8 cellular contexts compared by ENCODE assay signal in genomic region chr1:151131832-151132675, GRCh38. TPM values are rescaled to one million over a fixed set of nuclear protein-coding genes. Genes with fewer than 3 reads are reported as not detected.
DNase-seq lines count a peak whose midpoint lies in the region; ATAC-seq lines count a peak whose summit lies in the region.

No MANE protein-coding gene starts in this region.

- H3K27me3 ChIP-seq in esophagus (ENCODE audit: control insufficient read depth in 1 of 2, insufficient read depth in 2 of 2, low read length in 2 of 2) = no peaks in the 10 kb centered on the region
- no peaks in the 10 kb centered on the region for H3K27me3 ChIP-seq in naive thymus-derived CD4-positive, alpha-beta T cell (ENCODE audit: control insufficient read depth in 2 of 2, insufficient read depth in 2 of 2, low read length in 2 of 2)

- H3K36me3 Mint-ChIP-seq in stimulated activated naive CD8-positive, alpha-beta T cell treated with anti-CD3 and anti-CD28 coated beads, Interleukin-15, Interleukin-2, amounts not matched to agents 100 ng/mL and 50 ng/mL, for 24 hours (ENCODE audit: low read depth) = no peaks in the 10 kb centered on the region
- H3K36me3 Mint-ChIP-seq in naive thymus-derived CD4-positive, alpha-beta T cell = peaks cover 0 to 8% (median 5%) of the 10 kb centered on the region in 5 donors

- peaks cover 15% of the 10 kb centered on the region for H3K4me1 Mint-ChIP-seq in stimulated activated naive CD8-positive, alpha-beta T cell treated with anti-CD3 and anti-CD28 coated beads, Interleukin-15, Interleukin-2, amounts not matched to agents 100 ng/mL and 50 ng/mL, for 24 hours (ENCODE audit: low read depth)
- H3K4me1 Mint-ChIP-seq in naive thymus-derived CD4-positive, alpha-beta T cell = peaks cover 8 to 15% (median 11%) of the 10 kb centered on the region in 7 donors

- CTCF ChIA-PET in naive thymus-derived CD4-positive, alpha-beta T cell (lab: Charles Lee) = interaction anchor here (0.5 to 2.5 kb wide), 8 partner anchors 13 to 107 kb away, joined by 3 to 16 read pairs (median 4); partner anchors contain the start of gene TNFAIP8L2

- H3K4me1 ChIP-seq in esophagus (ENCODE audit: control insufficient read depth in 2 of 2, insufficient read depth in 2 of 2, low read length in 1 of 2) = no peaks in the 10 kb centered on the region
- H3K4me1 ChIP-seq in naive thymus-derived CD4-positive, alpha-beta T cell (ENCODE audit: control insufficient read depth in 2 of 2, insufficient read depth in 2 of 2, low read length in 2 of 2) = peaks cover 0 to 4% of the 10 kb centered on the region in 2 donors

- no peaks in the 10 kb centered on the region for H3K36me3 ChIP-seq in esophagus (ENCODE audit: control insufficient read depth in 2 of 2, insufficient read depth in 2 of 2, low read length in 1 of 2)
- H3K36me3 ChIP-seq in naive thymus-derived CD4-positive, alpha-beta T cell (ENCODE audit: control insufficient read depth in 2 of 3, insufficient read depth in 3 of 3, low read length in 3 of 3) = no peaks in the 10 kb centered on the region

- intact Hi-C loops in naive thymus-derived CD4-positive, alpha-beta T cell (cut with micrococcal nuclease) = loop anchor here in 1 of 2 donors (1.0 kb wide), 3 partner anchors 14 to 62 kb away; partner anchors contain the start of genes GABPB2, SEMA6C and TNFAIP8L2

- 37 to 49% methylated on average over 65 to 68 of the region's 68 CpGs for WGBS in esophagus, 2 donors

- POLR2A ChIA-PET in naive thymus-derived CD4-positive, alpha-beta T cell (lab: Charles Lee) = interaction anchor here (0.6 to 3.1 kb wide), 19 partner anchors 9 to 158 kb away, joined by 3 to 19 read pairs (median 4); partner anchors contain the start of genes C1orf56, LYSMD1, SCNM1 and TNFAIP8L2

- peak overlapping the region; percentile 41 to 44 for H3K4me3 ChIP-seq in esophagus (ENCODE audit: low read depth in 1 of 2, low read length in 2 of 2)
- peak overlapping the region; percentile 49 for H3K4me3 ChIP-seq in naive thymus-derived CD4-positive, alpha-beta T cell (ENCODE audit: low read length)

- DNase-seq in stimulated activated naive CD8-positive, alpha-beta T cell treated with anti-CD3 and anti-CD28 coated beads, Interleukin-15, Interleukin-2, amounts not matched to agents 100 U/mL and 50 U/mL, for 24 hours = no peak
- DNase-seq in naive thymus-derived CD4-positive, alpha-beta T cell = no peak
- DNase-seq in DMS 273 treated with DMSO at 0.1 percent for 48 hours (lab: John Stamatoyannopoulos, UW) (no peak), NCI-H774 (lab: John Stamatoyannopoulos, UW) (no peak), NCI-H1092 treated with DMSO at 0.1 percent for 48 hours (lab: John Stamatoyannopoulos, UW) (no peak), KBM-7 (no peak)

- in situ Hi-C loops in KBM-7 (cut with MboI; ENCODE audit: low pct_unique_long_range_greater_than_20kb, low sequenced_read_pairs) = no loop called here

- no peak for ATAC-seq in stimulated activated naive CD8-positive, alpha-beta T cell treated with anti-CD3 and anti-CD28 coated beads, Interleukin-15, Interleukin-2, amounts not matched to agents 100 U/mL and 50 U/mL, for 24 hours
- ATAC-seq in naive thymus-derived CD4-positive, alpha-beta T cell = no peak

- no peak overlapping the region for H3K27ac ChIP-seq in esophagus (ENCODE audit: low read depth in 2 of 2, low read length in 1 of 2)
- no peak overlapping the region for H3K27ac ChIP-seq in naive thymus-derived CD4-positive, alpha-beta T cell (ENCODE audit: low read depth, low read length)

- H3K27ac Mint-ChIP-seq in stimulated activated naive CD8-positive, alpha-beta T cell treated with anti-CD3 and anti-CD28 coated beads, Interleukin-15, Interleukin-2, amounts not matched to agents 100 ng/mL and 50 ng/mL, for 24 hours = peak overlapping the region; percentile 91
- H3K27ac Mint-ChIP-seq in naive thymus-derived CD4-positive, alpha-beta T cell = peak overlapping the region in 6 of 9 donors; percentile 78 to 94 (median 84)

- no peaks in the 10 kb centered on the region for H3K9me3 ChIP-seq in esophagus (ENCODE audit: control insufficient read depth in 2 of 2, insufficient read depth in 1 of 2, low read depth in 1 of 2, low read length in 1 of 2)
- no peaks in the 10 kb centered on the region for H3K9me3 ChIP-seq in naive thymus-derived CD4-positive, alpha-beta T cell (ENCODE audit: control insufficient read depth in 2 of 3, low read length in 3 of 3)

- no peaks in the 10 kb centered on the region for H3K27me3 Mint-ChIP-seq in stimulated activated naive CD8-positive, alpha-beta T cell treated with anti-CD3 and anti-CD28 coated beads, Interleukin-15, Interleukin-2, amounts not matched to agents 100 ng/mL and 50 ng/mL, for 24 hours
- peaks cover 0 to 12% (median 0%) of the 10 kb centered on the region in 5 donors for H3K27me3 Mint-ChIP-seq in naive thymus-derived CD4-positive, alpha-beta T cell

- no peaks in the 10 kb centered on the region for H3K9me3 Mint-ChIP-seq in stimulated activated naive CD8-positive, alpha-beta T cell treated with anti-CD3 and anti-CD28 coated beads, Interleukin-15, Interleukin-2, amounts not matched to agents 100 ng/mL and 50 ng/mL, for 24 hours
- peaks cover 0 to 3% (median 0%) of the 10 kb centered on the region in 11 donors for H3K9me3 Mint-ChIP-seq in naive thymus-derived CD4-positive, alpha-beta T cell

- peak overlapping the region; percentile 78 for H3K4me3 Mint-ChIP-seq in stimulated activated naive CD8-positive, alpha-beta T cell treated with anti-CD3 and anti-CD28 coated beads, Interleukin-15, Interleukin-2, amounts not matched to agents 100 ng/mL and 50 ng/mL, for 24 hours
- peak overlapping the region; percentile 34 to 88 (median 83) for H3K4me3 Mint-ChIP-seq in naive thymus-derived CD4-positive, alpha-beta T cell

RNA-seq across cellular contexts. Expression of gene SEMA6C, which starts 14.4 kb away (rescaled TPM):
- polyA plus RNA-seq in esophagus = 1 to 10 TPM; 3.3 to 7.2 TPM
- 10 to 100 TPM in 2 of 5 experiments, 1 to 10 TPM in 3; 2.5 to 12.4 (median 4.7) TPM for total RNA-seq in naive thymus-derived CD4-positive, alpha-beta T cell
- polyA plus RNA-seq in naive thymus-derived CD4-positive, alpha-beta T cell = 1 to 10 TPM in 1 of 2 donors, under 1 TPM in 1; 0.56 to 2.6 TPM

RNA-seq across cellular contexts. Expression of gene TNFAIP8L2, which starts 24.4 kb away (rescaled TPM):
- polyA plus RNA-seq in esophagus = 1 to 10 TPM; 1.2 to 1.6 TPM
- 10 to 100 TPM in 4 of 5 experiments, 1 to 10 TPM in 1; 3.1 to 59.4 (median 37.6) TPM for total RNA-seq in naive thymus-derived CD4-positive, alpha-beta T cell
- 10 to 100 TPM; 17.1 to 77.3 TPM for polyA plus RNA-seq in naive thymus-derived CD4-positive, alpha-beta T cell

RNA-seq across cellular contexts. Expression of gene LYSMD1, which starts 33.6 kb away (rescaled TPM):
- polyA plus RNA-seq in esophagus = 1 to 10 TPM; 3.8 TPM
- total RNA-seq in naive thymus-derived CD4-positive, alpha-beta T cell = 1 to 10 TPM; 1.4 to 3.3 (median 2.3) TPM
- polyA plus RNA-seq in naive thymus-derived CD4-positive, alpha-beta T cell = under 1 TPM; 0.35 to 0.48 TPM

RNA-seq across cellular contexts. Expression of gene SCNM1, which starts 33.9 kb away (rescaled TPM):
- 10 to 100 TPM; 40.5 to 43.9 TPM for polyA plus RNA-seq in esophagus
- total RNA-seq in naive thymus-derived CD4-positive, alpha-beta T cell = 10 to 100 TPM; 37.1 to 73.1 (median 57.1) TPM
- 10 to 100 TPM; 68.1 to 72.3 TPM for polyA plus RNA-seq in naive thymus-derived CD4-positive, alpha-beta T cell

RNA-seq across cellular contexts. Expression of gene TMOD4, which starts 43.7 kb away (rescaled TPM):
- under 1 TPM; 0.14 to 0.22 TPM for polyA plus RNA-seq in esophagus
- 1 to 10 TPM; 2.5 to 5.4 (median 4.4) TPM for total RNA-seq in naive thymus-derived CD4-positive, alpha-beta T cell
- under 1 TPM in 1 of 2 donors, not detected in 1; 0.73 TPM for polyA plus RNA-seq in naive thymus-derived CD4-positive, alpha-beta T cell

Comparison
In these comparisons a context has a peak if more than half of its experiments do, and no peak if none do; other contexts are left out.
1. RNA of gene TNFAIP8L2, which starts 24.4 kb away (polyA plus RNA-seq): 17.1 to 77.3 TPM in naive thymus-derived CD4-positive, alpha-beta T cell; 1.2 to 1.6 TPM in esophagus; every median in the first group is over 4 times any median in the second.